Comparison of ENCODE assay signal across 8 cellular contexts in genomic region chr5:54518146-54519082, GRCh38. TPM values are rescaled to one million over a fixed set of nuclear protein-coding genes. Genes with fewer than 3 reads are reported as not detected.
DNase-seq lines count a peak whose midpoint lies in the region; ATAC-seq lines count a peak whose summit lies in the region.

No MANE protein-coding gene starts in this region.

- H3K4me3 ChIP-seq in CD4-positive, CD25-positive, alpha-beta regulatory T cell (ENCODE audit: low read depth, low read length), result peak overlapping the region; percentile 42

- H3K27ac ChIP-seq in CD4-positive, CD25-positive, alpha-beta regulatory T cell (ENCODE audit: insufficient read depth, low read length, poor library complexity, severe bottlenecking), result peak overlapping the region; percentile 69

- H3K9me3 Mint-ChIP-seq in CD4-positive, CD25-positive, alpha-beta regulatory T cell, result no peaks in the 10 kb centered on the region
- H3K9me3 Mint-ChIP-seq in central memory CD8-positive, alpha-beta T cell, result no peaks in the 10 kb centered on the region

- no peaks in the 10 kb centered on the region for H3K36me3 ChIP-seq in CD4-positive, CD25-positive, alpha-beta regulatory T cell (ENCODE audit: control insufficient read depth, insufficient read depth, low read length)

- peak; percentile 36 to 68 (median 52) for DNase-seq in CD4-positive, CD25-positive, alpha-beta regulatory T cell
- DNase-seq in HuH-7.5 (ENCODE audit: low spot score) (peak; percentile 44), left lobe of liver (ENCODE audit: low spot score) (peak; percentile 62), HPDE6-E6E7 (ENCODE audit: extremely low spot score) (no peak)
- DNase-seq in activated CD4-positive, CD25-positive, alpha-beta regulatory T cell (lab: John Stamatoyannopoulos, UW), result peak; percentile 24 to 36 (median 27)
- peak; percentile 41 to 44 for DNase-seq in central memory CD8-positive, alpha-beta T cell (ENCODE audit: low spot score in 2 of 2)
- DNase-seq in stimulated activated CD4-positive, alpha-beta T cell treated with anti-CD3 and anti-CD28 coated beads, Interleukin-4, amount 100 ng/mL, for 4 hours, result peak; percentile 55 to 56

- peak; percentile 30 to 35 for ATAC-seq in CD4-positive, CD25-positive, alpha-beta regulatory T cell (ENCODE audit: low read depth in 2 of 2)
- ATAC-seq in GM21367 (IDR thresholded peaks at IDR 0.05; ENCODE audit: unreplicated experiment) (peak; percentile 25), left lobe of liver (peak; percentile 73)
- peak; percentile 74 for ATAC-seq in central memory CD8-positive, alpha-beta T cell (replicated peaks; ENCODE audit: extremely low read depth, poor library complexity, severe bottlenecking)

- H3K27me3 ChIP-seq in CD4-positive, CD25-positive, alpha-beta regulatory T cell (ENCODE audit: control insufficient read depth, insufficient read depth, low read length), result no peaks in the 10 kb centered on the region

- peaks cover 6 to 52% (median 31%) of the 10 kb centered on the region in 4 donors for H3K4me1 Mint-ChIP-seq in CD4-positive, CD25-positive, alpha-beta regulatory T cell
- peaks cover 47% of the 10 kb centered on the region for H3K4me1 Mint-ChIP-seq in central memory CD8-positive, alpha-beta T cell

- no peak overlapping the region for H3K27ac Mint-ChIP-seq in CD4-positive, CD25-positive, alpha-beta regulatory T cell
- peak overlapping the region; percentile 50 for H3K27ac Mint-ChIP-seq in central memory CD8-positive, alpha-beta T cell (ENCODE audit: low read depth)

- peaks cover 12% of the 10 kb centered on the region for H3K27me3 Mint-ChIP-seq in CD4-positive, CD25-positive, alpha-beta regulatory T cell
- H3K27me3 Mint-ChIP-seq in central memory CD8-positive, alpha-beta T cell, result no peaks in the 10 kb centered on the region

- H3K36me3 Mint-ChIP-seq in CD4-positive, CD25-positive, alpha-beta regulatory T cell, result peaks cover 14% of the 10 kb centered on the region
- H3K36me3 Mint-ChIP-seq in central memory CD8-positive, alpha-beta T cell (ENCODE audit: insufficient read depth), result peaks cover 12% of the 10 kb centered on the region

- H3K4me1 ChIP-seq in CD4-positive, CD25-positive, alpha-beta regulatory T cell (ENCODE audit: control insufficient read depth, insufficient read depth, low read length, poor library complexity, severe bottlenecking), result peaks cover 45% of the 10 kb centered on the region

- peak overlapping the region; percentile 83 to 95 (median 88) for H3K4me3 Mint-ChIP-seq in CD4-positive, CD25-positive, alpha-beta regulatory T cell
- peak overlapping the region; percentile 86 for H3K4me3 Mint-ChIP-seq in central memory CD8-positive, alpha-beta T cell

- H3K9me3 ChIP-seq in CD4-positive, CD25-positive, alpha-beta regulatory T cell (ENCODE audit: control insufficient read depth in 2 of 2, low read length in 2 of 2), result no peaks in the 10 kb centered on the region

RNA-seq across cellular contexts. Expression of gene SNX18, which starts 0.9 kb away (rescaled TPM):
- total RNA-seq in CD4-positive, CD25-positive, alpha-beta regulatory T cell, result 13.8 TPM
- polyA plus RNA-seq in CD4-positive, CD25-positive, alpha-beta regulatory T cell, result 1 to 10 TPM; 1.2 to 2.9 (median 2.1) TPM
- 22.3 TPM for total RNA-seq in left lobe of liver
